Comparison of ENCODE assay signal across 8 cellular contexts in the genomic region with DNA sequence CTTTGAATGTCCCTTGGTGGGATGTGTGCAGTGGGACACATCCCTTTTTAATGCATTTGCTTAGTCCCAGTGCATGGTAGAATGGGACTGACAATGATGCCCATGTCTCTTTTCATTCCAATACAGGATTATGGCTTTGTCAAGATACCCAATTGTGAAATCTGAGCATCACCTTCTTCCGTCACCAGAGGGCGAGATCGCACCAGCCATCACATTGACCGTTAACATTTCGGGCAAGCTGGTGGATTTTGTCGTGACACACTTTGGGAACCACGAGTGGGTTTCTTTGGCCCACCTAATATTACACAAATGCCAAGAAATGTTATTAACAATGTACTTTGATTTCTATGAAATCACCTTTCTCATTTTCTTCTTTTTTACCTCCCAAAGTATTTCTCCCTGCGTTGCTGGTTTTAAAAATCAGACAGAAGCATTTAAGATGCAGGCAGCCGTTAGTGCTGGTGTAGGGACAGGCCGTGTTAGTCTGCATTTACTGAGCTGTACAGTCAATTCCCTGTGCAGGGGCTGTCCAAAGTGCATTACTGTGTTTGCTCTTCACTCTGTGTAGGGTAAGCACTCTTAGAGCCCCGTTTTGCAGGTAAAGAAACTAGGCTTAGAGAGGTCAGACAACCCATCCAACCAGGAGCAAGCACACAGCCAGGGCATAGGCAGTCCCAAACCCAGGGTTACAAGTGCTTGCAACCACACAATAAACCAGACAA. TPM values are rescaled to one million over a fixed set of nuclear protein-coding genes. Genes with fewer than 3 reads are reported as not detected.
A peak's percentile ranks its signal among the peaks of the same experiment; 100 is the strongest.
DNase-seq lines count a peak whose midpoint lies in the region; ATAC-seq and TF ChIP-seq lines count a peak whose summit lies in the region.

No MANE protein-coding gene starts in this region.

- peaks cover 82% of the 10 kb centered on the region for H3K36me3 Mint-ChIP-seq in WTC11
- H3K36me3 Mint-ChIP-seq in CD4-positive, alpha-beta T cell (ENCODE audit: low read depth) = no peaks in the 10 kb centered on the region

- intact Hi-C loops in CD4-positive, alpha-beta T cell (cut with DNase I, micrococcal nuclease) = no loop called here

- no peak overlapping the region for H3K4me3 Mint-ChIP-seq in WTC11
- H3K4me3 Mint-ChIP-seq in CD4-positive, alpha-beta T cell = no peak overlapping the region

- peak; percentile 37; the same call in 1 of the 2 replicates for TF ChIP-seq CTCF in WTC11 (IDR thresholded peaks at IDR 0.05)
- TF ChIP-seq CTCF in CD4-positive, alpha-beta T cell (IDR thresholded peaks at IDR 0.05) = no peak

- no peaks in the 10 kb centered on the region for H3K4me1 Mint-ChIP-seq in WTC11
- H3K4me1 Mint-ChIP-seq in CD4-positive, alpha-beta T cell (ENCODE audit: low read depth) = no peaks in the 10 kb centered on the region

- no peak overlapping the region for H3K27ac Mint-ChIP-seq in WTC11
- H3K27ac Mint-ChIP-seq in CD4-positive, alpha-beta T cell = no peak overlapping the region

- in situ Hi-C loops in KBM-7 (cut with MboI; ENCODE audit: low pct_unique_long_range_greater_than_20kb, low sequenced_read_pairs) = no loop called here

- no peak overlapping the region for H3K27ac ChIP-seq in CD4-positive, alpha-beta T cell (ENCODE audit: low read depth, low read length)

- H3K9me3 ChIP-seq in CD4-positive, alpha-beta T cell (ENCODE audit: control insufficient read depth, low read length) = no peaks in the 10 kb centered on the region

- H3K27me3 ChIP-seq in CD4-positive, alpha-beta T cell (ENCODE audit: control insufficient read depth, insufficient read depth, low read length) = no peaks in the 10 kb centered on the region

- peaks cover 94% of the 10 kb centered on the region for H3K9me3 Mint-ChIP-seq in WTC11
- H3K9me3 Mint-ChIP-seq in CD4-positive, alpha-beta T cell = no peaks in the 10 kb centered on the region

- peak; percentile 22 to 32 for DNase-seq in activated CD4-positive, alpha-beta T cell treated with anti-CD3 and anti-CD28 coated beads, Interleukin-2, amount 50 U/mL, for 48 hours
- no peak for DNase-seq in activated CD4-positive, alpha-beta T cell treated with anti-CD3 and anti-CD28 coated beads for 4 hours
- DNase-seq in KBM-7 (peak; percentile 55), WTC11 (ENCODE audit: low spot score) (no peak), lung microvascular endothelial cell (ENCODE audit: low read depth in 2 of 2) (peak; percentile 34 to 47)
- DNase-seq in CD4-positive, alpha-beta T cell = no peak

- ATAC-seq in WTC11 = no peak
- no peak for ATAC-seq in CD4-positive, alpha-beta T cell (ENCODE audit: poor library complexity)
- ATAC-seq in HG03196 (IDR thresholded peaks at IDR 0.05; ENCODE audit: unreplicated experiment) = no peak
- no peak for ATAC-seq in HG03378 (IDR thresholded peaks at IDR 0.05; ENCODE audit: unreplicated experiment)

- peaks cover 17% of the 10 kb centered on the region for H3K27me3 Mint-ChIP-seq in WTC11 (ENCODE audit: low read depth)
- peaks cover 52% of the 10 kb centered on the region for H3K27me3 Mint-ChIP-seq in CD4-positive, alpha-beta T cell

- POLR2A ChIA-PET in WTC11 (lab: Charles Lee) = no interaction called here
- POLR2A ChIA-PET in CD4-positive, alpha-beta T cell (lab: Charles Lee) = no interaction called here

- CTCF ChIA-PET in WTC11 (lab: Charles Lee) = no interaction called here
- CTCF ChIA-PET in CD4-positive, alpha-beta T cell (lab: Charles Lee) = no interaction called here

TF ChIP-seq in WTC11, 78 proteins besides CTCF, POLR2A, EP300 and RAD21 (continues in another document):
- TF ChIP-seq, protein P1, sequence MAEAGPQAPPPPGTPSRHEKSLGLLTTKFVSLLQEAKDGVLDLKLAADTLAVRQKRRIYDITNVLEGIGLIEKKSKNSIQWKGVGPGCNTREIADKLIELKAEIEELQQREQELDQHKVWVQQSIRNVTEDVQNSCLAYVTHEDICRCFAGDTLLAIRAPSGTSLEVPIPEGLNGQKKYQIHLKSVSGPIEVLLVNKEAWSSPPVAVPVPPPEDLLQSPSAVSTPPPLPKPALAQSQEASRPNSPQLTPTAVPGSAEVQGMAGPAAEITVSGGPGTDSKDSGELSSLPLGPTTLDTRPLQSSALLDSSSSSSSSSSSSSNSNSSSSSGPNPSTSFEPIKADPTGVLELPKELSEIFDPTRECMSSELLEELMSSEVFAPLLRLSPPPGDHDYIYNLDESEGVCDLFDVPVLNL (CRISPR knock-in tag; IDR thresholded peaks at IDR 0.05; ENCODE audit: borderline replicate concordance, low read depth) = no peak
- TF ChIP-seq, protein P2, sequence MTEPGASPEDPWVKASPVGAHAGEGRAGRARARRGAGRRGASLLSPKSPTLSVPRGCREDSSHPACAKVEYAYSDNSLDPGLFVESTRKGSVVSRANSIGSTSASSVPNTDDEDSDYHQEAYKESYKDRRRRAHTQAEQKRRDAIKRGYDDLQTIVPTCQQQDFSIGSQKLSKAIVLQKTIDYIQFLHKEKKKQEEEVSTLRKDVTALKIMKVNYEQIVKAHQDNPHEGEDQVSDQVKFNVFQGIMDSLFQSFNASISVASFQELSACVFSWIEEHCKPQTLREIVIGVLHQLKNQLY (CRISPR knock-in tag; IDR thresholded peaks at IDR 0.05) = no peak
- no peak for TF ChIP-seq PRRX2 (CRISPR knock-in tag; IDR thresholded peaks at IDR 0.05)
- no peak for TF ChIP-seq TEAD1 (CRISPR knock-in tag; IDR thresholded peaks at IDR 0.05)
- TF ChIP-seq, protein P3, sequence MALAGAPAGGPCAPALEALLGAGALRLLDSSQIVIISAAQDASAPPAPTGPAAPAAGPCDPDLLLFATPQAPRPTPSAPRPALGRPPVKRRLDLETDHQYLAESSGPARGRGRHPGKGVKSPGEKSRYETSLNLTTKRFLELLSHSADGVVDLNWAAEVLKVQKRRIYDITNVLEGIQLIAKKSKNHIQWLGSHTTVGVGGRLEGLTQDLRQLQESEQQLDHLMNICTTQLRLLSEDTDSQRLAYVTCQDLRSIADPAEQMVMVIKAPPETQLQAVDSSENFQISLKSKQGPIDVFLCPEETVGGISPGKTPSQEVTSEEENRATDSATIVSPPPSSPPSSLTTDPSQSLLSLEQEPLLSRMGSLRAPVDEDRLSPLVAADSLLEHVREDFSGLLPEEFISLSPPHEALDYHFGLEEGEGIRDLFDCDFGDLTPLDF (CRISPR knock-in tag; IDR thresholded peaks at IDR 0.05) = no peak
- no peak for TF ChIP-seq NFYB (CRISPR knock-in tag; conservative IDR thresholded peaks at IDR 0.05; ENCODE audit: low read depth)
- TF ChIP-seq ZNF416 (CRISPR knock-in tag; IDR thresholded peaks at IDR 0.05) = no peak
- TF ChIP-seq TEAD4 (CRISPR knock-in tag; IDR thresholded peaks at IDR 0.05) = no peak
- TF ChIP-seq, protein P4, sequence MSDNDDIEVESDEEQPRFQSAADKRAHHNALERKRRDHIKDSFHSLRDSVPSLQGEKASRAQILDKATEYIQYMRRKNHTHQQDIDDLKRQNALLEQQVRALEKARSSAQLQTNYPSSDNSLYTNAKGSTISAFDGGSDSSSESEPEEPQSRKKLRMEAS (CRISPR knock-in tag; IDR thresholded peaks at IDR 0.05) = no peak
- TF ChIP-seq JAZF1 (CRISPR knock-in tag; IDR thresholded peaks at IDR 0.05) = no peak
- TF ChIP-seq CREB1 (CRISPR knock-in tag; IDR thresholded peaks at IDR 0.05) = no peak
- no peak for TF ChIP-seq GTF2I (CRISPR knock-in tag; conservative IDR thresholded peaks at IDR 0.05)
- no peak for TF ChIP-seq ZNF219 (CRISPR knock-in tag; IDR thresholded peaks at IDR 0.05; ENCODE audit: borderline replicate concordance)
- TF ChIP-seq, protein P5, sequence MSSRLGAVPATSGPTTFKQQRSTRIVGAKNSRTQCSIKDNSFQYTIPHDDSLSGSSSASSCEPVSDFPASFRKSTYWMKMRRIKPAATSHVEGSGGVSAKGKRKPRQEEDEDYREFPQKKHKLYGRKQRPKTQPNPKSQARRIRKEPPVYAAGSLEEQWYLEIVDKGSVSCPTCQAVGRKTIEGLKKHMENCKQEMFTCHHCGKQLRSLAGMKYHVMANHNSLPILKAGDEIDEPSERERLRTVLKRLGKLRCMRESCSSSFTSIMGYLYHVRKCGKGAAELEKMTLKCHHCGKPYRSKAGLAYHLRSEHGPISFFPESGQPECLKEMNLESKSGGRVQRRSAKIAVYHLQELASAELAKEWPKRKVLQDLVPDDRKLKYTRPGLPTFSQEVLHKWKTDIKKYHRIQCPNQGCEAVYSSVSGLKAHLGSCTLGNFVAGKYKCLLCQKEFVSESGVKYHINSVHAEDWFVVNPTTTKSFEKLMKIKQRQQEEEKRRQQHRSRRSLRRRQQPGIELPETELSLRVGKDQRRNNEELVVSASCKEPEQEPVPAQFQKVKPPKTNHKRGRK (CRISPR knock-in tag; IDR thresholded peaks at IDR 0.05; ENCODE audit: borderline replicate concordance) = no peak
- TF ChIP-seq CBFB (CRISPR knock-in tag; IDR thresholded peaks at IDR 0.05; ENCODE audit: low read depth) = no peak
- no peak for TF ChIP-seq ATF1 (CRISPR knock-in tag; IDR thresholded peaks at IDR 0.05)
- TF ChIP-seq, protein P6, sequence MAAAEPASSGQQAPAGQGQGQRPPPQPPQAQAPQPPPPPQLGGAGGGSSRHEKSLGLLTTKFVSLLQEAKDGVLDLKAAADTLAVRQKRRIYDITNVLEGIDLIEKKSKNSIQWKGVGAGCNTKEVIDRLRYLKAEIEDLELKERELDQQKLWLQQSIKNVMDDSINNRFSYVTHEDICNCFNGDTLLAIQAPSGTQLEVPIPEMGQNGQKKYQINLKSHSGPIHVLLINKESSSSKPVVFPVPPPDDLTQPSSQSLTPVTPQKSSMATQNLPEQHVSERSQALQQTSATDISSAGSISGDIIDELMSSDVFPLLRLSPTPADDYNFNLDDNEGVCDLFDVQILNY (CRISPR knock-in tag; IDR thresholded peaks at IDR 0.05) = no peak
- no peak for TF ChIP-seq ZNF138 (CRISPR knock-in tag; conservative IDR thresholded peaks at IDR 0.05)
- TF ChIP-seq, protein P7, sequence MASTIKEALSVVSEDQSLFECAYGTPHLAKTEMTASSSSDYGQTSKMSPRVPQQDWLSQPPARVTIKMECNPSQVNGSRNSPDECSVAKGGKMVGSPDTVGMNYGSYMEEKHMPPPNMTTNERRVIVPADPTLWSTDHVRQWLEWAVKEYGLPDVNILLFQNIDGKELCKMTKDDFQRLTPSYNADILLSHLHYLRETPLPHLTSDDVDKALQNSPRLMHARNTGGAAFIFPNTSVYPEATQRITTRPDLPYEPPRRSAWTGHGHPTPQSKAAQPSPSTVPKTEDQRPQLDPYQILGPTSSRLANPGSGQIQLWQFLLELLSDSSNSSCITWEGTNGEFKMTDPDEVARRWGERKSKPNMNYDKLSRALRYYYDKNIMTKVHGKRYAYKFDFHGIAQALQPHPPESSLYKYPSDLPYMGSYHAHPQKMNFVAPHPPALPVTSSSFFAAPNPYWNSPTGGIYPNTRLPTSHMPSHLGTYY (CRISPR knock-in tag; IDR thresholded peaks at IDR 0.05) = no peak

RNA-seq across cellular contexts. Expression of a gene that starts 46.5 kb away (rescaled TPM):
- total RNA-seq in WTC11 (2021) (not detected in 3 replicates), lung microvascular endothelial cell (not detected in 2 replicates)
- not detected for total RNA-seq in CD4-positive, alpha-beta T cell

Comparison
In these comparisons a context has a peak if more than half of its experiments do, and no peak if none do; other contexts are left out.
1. DNase-seq: peak in activated CD4-positive, alpha-beta T cell treated with anti-CD3 and anti-CD28 coated beads, Interleukin-2, amount 50 U/mL, for 48 hours (2 of 2), KBM-7 (single experiment) and lung microvascular endothelial cell (2 of 2); none in activated CD4-positive, alpha-beta T cell treated with anti-CD3 and anti-CD28 coated beads for 4 hours (0 of 2), WTC11 (single experiment) and CD4-positive, alpha-beta T cell (0 of 10).